Comparison of ENCODE assay signal across 8 cellular contexts in the genomic region with DNA sequence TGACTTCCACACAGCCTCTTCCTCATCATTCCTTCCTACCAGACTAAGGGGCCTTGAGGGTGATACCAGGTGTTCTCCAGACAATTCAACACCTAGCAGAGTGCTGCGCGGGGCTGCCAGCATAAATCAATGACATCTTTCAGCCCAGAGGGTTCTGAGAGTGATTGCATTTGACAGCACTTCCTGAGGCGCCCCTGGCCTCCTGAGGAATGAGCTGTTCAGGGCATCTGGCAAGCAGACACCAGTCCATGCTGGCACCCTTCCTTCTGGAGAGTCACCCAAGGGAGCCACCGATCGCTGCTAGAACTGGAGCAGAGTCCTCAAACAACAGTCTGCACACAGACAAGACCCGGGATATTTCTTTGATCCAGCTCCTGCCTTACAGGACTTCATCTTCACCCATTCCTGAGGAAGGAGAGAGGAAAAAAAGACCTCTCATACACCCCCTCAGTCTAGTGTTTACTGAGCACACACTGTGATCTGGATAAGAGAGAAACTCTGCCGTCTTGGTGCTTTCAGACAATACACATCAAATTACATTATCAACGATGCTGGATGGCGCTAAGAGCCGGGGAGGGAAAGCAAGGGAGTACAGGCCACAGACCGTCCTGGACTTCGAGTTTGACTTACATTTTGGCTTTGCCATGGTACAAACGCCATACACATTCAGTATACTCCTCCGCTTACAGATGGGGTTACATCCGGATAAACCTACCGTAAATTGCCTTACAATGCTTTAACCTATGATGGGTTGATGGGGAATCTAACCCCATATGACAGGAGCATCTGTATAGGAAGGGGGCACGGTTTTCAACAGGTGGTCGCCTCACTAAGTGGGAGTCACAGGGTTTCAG. TPM values are rescaled to one million over a fixed set of nuclear protein-coding genes. Genes with fewer than 3 reads are reported as not detected.
DNase-seq lines count a peak whose midpoint lies in the region; ATAC-seq and TF ChIP-seq lines count a peak whose summit lies in the region.

No MANE protein-coding gene starts in this region.

- H3K36me3 ChIP-seq in upper lobe of right lung: no peaks in the 10 kb centered on the region

- H3K27ac ChIP-seq in upper lobe of right lung: peak overlapping the region; percentile 98

- ATAC-seq in stimulated activated naive CD8-positive, alpha-beta T cell treated with anti-CD3 and anti-CD28 coated beads, Interleukin-15, Interleukin-2, amounts not matched to agents 100 U/mL and 50 U/mL, for 24 hours: no peak
- ATAC-seq in activated T-helper 17 cell treated with anti-CD3 and anti-CD28 coated beads, Interleukin-2, amount 50 U/mL, for 72 hours (replicated peaks): no peak
- no peak for ATAC-seq in left lobe of liver
- no peak for ATAC-seq in upper lobe of right lung

- intact Hi-C loops in upper lobe of right lung (cut with DNase I): no loop called here

- H3K27me3 Mint-ChIP-seq in stimulated activated naive CD8-positive, alpha-beta T cell treated with anti-CD3 and anti-CD28 coated beads, Interleukin-15, Interleukin-2, amounts not matched to agents 100 ng/mL and 50 ng/mL, for 24 hours: peaks cover 9% of the 10 kb centered on the region
- H3K27me3 Mint-ChIP-seq in activated T-helper 17 cell treated with anti-CD3 and anti-CD28 coated beads, Interleukin-2, amount 50 U/mL, for 72 hours: peaks cover 3% of the 10 kb centered on the region

- H3K4me1 ChIP-seq in upper lobe of right lung: peaks cover 11% of the 10 kb centered on the region

- H3K9me3 Mint-ChIP-seq in stimulated activated naive CD8-positive, alpha-beta T cell treated with anti-CD3 and anti-CD28 coated beads, Interleukin-15, Interleukin-2, amounts not matched to agents 100 ng/mL and 50 ng/mL, for 24 hours: no peaks in the 10 kb centered on the region
- H3K9me3 Mint-ChIP-seq in activated T-helper 17 cell treated with anti-CD3 and anti-CD28 coated beads, Interleukin-2, amount 50 U/mL, for 72 hours: no peaks in the 10 kb centered on the region

- peak overlapping the region; percentile 100 for H3K27ac Mint-ChIP-seq in stimulated activated naive CD8-positive, alpha-beta T cell treated with anti-CD3 and anti-CD28 coated beads, Interleukin-15, Interleukin-2, amounts not matched to agents 100 ng/mL and 50 ng/mL, for 24 hours
- peak overlapping the region; percentile 96 for H3K27ac Mint-ChIP-seq in activated T-helper 17 cell treated with anti-CD3 and anti-CD28 coated beads, Interleukin-2, amount 50 U/mL, for 72 hours

- H3K36me3 Mint-ChIP-seq in stimulated activated naive CD8-positive, alpha-beta T cell treated with anti-CD3 and anti-CD28 coated beads, Interleukin-15, Interleukin-2, amounts not matched to agents 100 ng/mL and 50 ng/mL, for 24 hours (ENCODE audit: low read depth): peaks cover 3% of the 10 kb centered on the region
- no peaks in the 10 kb centered on the region for H3K36me3 Mint-ChIP-seq in activated T-helper 17 cell treated with anti-CD3 and anti-CD28 coated beads, Interleukin-2, amount 50 U/mL, for 72 hours (ENCODE audit: low read depth)

- peak overlapping the region; percentile 99 for H3K4me3 Mint-ChIP-seq in stimulated activated naive CD8-positive, alpha-beta T cell treated with anti-CD3 and anti-CD28 coated beads, Interleukin-15, Interleukin-2, amounts not matched to agents 100 ng/mL and 50 ng/mL, for 24 hours
- H3K4me3 Mint-ChIP-seq in activated T-helper 17 cell treated with anti-CD3 and anti-CD28 coated beads, Interleukin-2, amount 50 U/mL, for 72 hours: peak overlapping the region; percentile 92

- peak overlapping the region; percentile 64 for H3K4me3 ChIP-seq in upper lobe of right lung

- DNase-seq in stimulated activated naive CD8-positive, alpha-beta T cell treated with anti-CD3 and anti-CD28 coated beads, Interleukin-15, Interleukin-2, amounts not matched to agents 100 U/mL and 50 U/mL, for 24 hours: no peak
- DNase-seq in left lobe of liver (ENCODE audit: low spot score): peak; percentile 61
- no peak for DNase-seq in upper lobe of right lung
- DNase-seq in cerebellum (ENCODE audit: low spot score): no peak
- no peak for DNase-seq in KBM-7
- DNase-seq in occipital lobe (lab: John Stamatoyannopoulos, UW): no peak

- no peaks in the 10 kb centered on the region for H3K9me3 ChIP-seq in upper lobe of right lung

- peaks cover 39% of the 10 kb centered on the region for H3K4me1 Mint-ChIP-seq in stimulated activated naive CD8-positive, alpha-beta T cell treated with anti-CD3 and anti-CD28 coated beads, Interleukin-15, Interleukin-2, amounts not matched to agents 100 ng/mL and 50 ng/mL, for 24 hours (ENCODE audit: low read depth)
- peaks cover 5% of the 10 kb centered on the region for H3K4me1 Mint-ChIP-seq in activated T-helper 17 cell treated with anti-CD3 and anti-CD28 coated beads, Interleukin-2, amount 50 U/mL, for 72 hours

- no peaks in the 10 kb centered on the region for H3K27me3 ChIP-seq in upper lobe of right lung

- no peak for TF ChIP-seq CTCF in upper lobe of right lung (IDR thresholded peaks at IDR 0.05)

- in situ Hi-C loops in KBM-7 (cut with MboI; ENCODE audit: low pct_unique_long_range_greater_than_20kb, low sequenced_read_pairs): no loop called here

RNA-seq across cellular contexts. Expression of gene NPTX1, which starts 23.1 kb away (rescaled TPM):
- 10 to 100 TPM in 1 of 2 donors, 1 to 10 TPM in 1; 1.5 to 10.2 TPM for total RNA-seq in activated T-helper 17 cell treated with anti-CD3 and anti-CD28 coated beads, Interleukin-2, amount 50 U/mL, for 72 hours
- total RNA-seq in left lobe of liver (0.25 TPM), upper lobe of right lung (1.3 TPM), cerebellum (17.9 TPM), occipital lobe (19.3 TPM)

RNA-seq across cellular contexts. Expression of gene ENDOV, which starts 38.4 kb away (rescaled TPM):
- 10 to 100 TPM in 1 of 2 donors, 1 to 10 TPM in 1; 9.7 to 20.1 TPM for total RNA-seq in activated T-helper 17 cell treated with anti-CD3 and anti-CD28 coated beads, Interleukin-2, amount 50 U/mL, for 72 hours
- 15.6 TPM for total RNA-seq in left lobe of liver
- 25.1 TPM for total RNA-seq in upper lobe of right lung
- total RNA-seq in cerebellum: 23.6 TPM
- total RNA-seq in occipital lobe: 11.5 TPM
